ENCODE assay signal across 12 cellular contexts in genomic region chrX:112819013-112819635, GRCh38. TPM values are rescaled to one million over a fixed set of nuclear protein-coding genes. Genes with fewer than 3 reads are reported as not detected.
DNase-seq lines count a peak whose midpoint lies in the region; ATAC-seq and TF ChIP-seq lines count a peak whose summit lies in the region.
"Had no signal": no experiment of that assay in that cellular context is flagged by ENCODE, and none has a peak within 500 bp of the region (broad histone marks: within the 10 kb centered on the region; RNA-seq: fewer than 3 reads in every experiment).

No MANE protein-coding gene starts in this region.

- intact Hi-C loops in mucosa of descending colon (cut with DNase I, micrococcal nuclease) = no loop called here

- DNase-seq in AG09309 (ENCODE audit: low read depth) = peak; percentile 14
- DNase-seq in M059J (ENCODE audit: low read depth) = peak; percentile 80
- peak; percentile 89 to 90 for DNase-seq in fibroblast of lung (ENCODE audit: low read depth in 2 of 2)
- no peak for DNase-seq in mucosa of descending colon
- DNase-seq in medulla oblongata (ENCODE audit: extremely low spot score) = no peak
- no peak for DNase-seq in SIG-M5 (lab: John Stamatoyannopoulos, UW)
- DNase-seq in HAP-1 (ENCODE audit: low spot score in 2 of 2) = no peak
- DNase-seq: anterior cingulate cortex, NCI-H1930, right lobe of liver, T1000 had no signal

- H3K36me3 ChIP-seq in fibroblast of lung (ENCODE audit: control insufficient read depth, insufficient read depth, low read length) (peaks cover 1% of the 10 kb centered on the region), mucosa of descending colon (ENCODE audit: low read depth) (no peaks in the 10 kb centered on the region), HAP-1 (replicated peaks) (peaks cover 19% of the 10 kb centered on the region)
- H3K36me3 ChIP-seq: right lobe of liver had no signal

- peak overlapping the region; percentile 68 for H3K4me2 ChIP-seq in fibroblast of lung (ENCODE audit: extremely low read depth, insufficient read depth, low read length)

- ATAC-seq in mucosa of descending colon = peak; percentile 44
- no peak for ATAC-seq in HG02981 (IDR thresholded peaks at IDR 0.05; ENCODE audit: unreplicated experiment)

- H3K27me3 ChIP-seq in fibroblast of lung (ENCODE audit: control insufficient read depth, insufficient read depth, low read length) = no peaks in the 10 kb centered on the region
- H3K27me3 ChIP-seq in HAP-1 (ENCODE audit: low read depth) = no peaks in the 10 kb centered on the region
- H3K27me3 ChIP-seq: right lobe of liver had no signal

- TF ChIP-seq CTCF in AG09309 (IDR thresholded peaks at IDR 0.05; ENCODE audit: control insufficient read depth, insufficient read depth, low read depth, low read length, missing control alignments) = no peak
- TF ChIP-seq CTCF in fibroblast of lung (conservative IDR thresholded peaks at IDR 0.05 in 1 of 2, IDR thresholded peaks at IDR 0.05 in 1 of 2; ENCODE audit: low read depth in 1 of 2, low read length in 2 of 2) = no peak
- no peak for TF ChIP-seq CTCF in mucosa of descending colon (IDR thresholded peaks at IDR 0.05)

- in situ Hi-C loops in HAP-1 (cut with MboI; ENCODE audit: low sequenced_read_pairs) = no loop called here

- H3K4me1 ChIP-seq in fibroblast of lung (ENCODE audit: control insufficient read depth, extremely low read depth, insufficient read depth, low read length) = peaks cover 3% of the 10 kb centered on the region
- no peaks in the 10 kb centered on the region for H3K4me1 ChIP-seq in mucosa of descending colon (ENCODE audit: low read depth)
- peaks cover 6% of the 10 kb centered on the region; the same call in 1 of the 2 replicates for H3K4me1 ChIP-seq in HAP-1
- H3K4me1 ChIP-seq: right lobe of liver had no signal

- no peak overlapping the region for H3K9ac ChIP-seq in fibroblast of lung (ENCODE audit: insufficient read depth, low read length)

- H3K79me2 ChIP-seq in fibroblast of lung (ENCODE audit: control insufficient read depth, insufficient read depth, low read length) = no peaks in the 10 kb centered on the region

- H3K27ac ChIP-seq in fibroblast of lung (ENCODE audit: insufficient read depth, low read length) = no peak overlapping the region
- H3K27ac ChIP-seq: right lobe of liver had no signal

- no peak overlapping the region for H2AFZ ChIP-seq in fibroblast of lung (ENCODE audit: low read length)

- H3K4me3 ChIP-seq in AG09309 (ENCODE audit: control insufficient read depth, low read depth, low read length) (no peak overlapping the region), fibroblast of lung (replicated peaks in 1 of 4; ENCODE audit: control extremely low read depth in 1 of 4, insufficient read depth in 1 of 4, low read depth in 3 of 4, low read length in 4 of 4) (peak overlapping the region in 1 of 4 experiments; percentile 17), mucosa of descending colon (no peak overlapping the region), HAP-1 (no peak overlapping the region)
- H3K4me3 ChIP-seq: right lobe of liver had no signal

- H3K9me3 ChIP-seq in fibroblast of lung (ENCODE audit: control insufficient read depth, insufficient read depth, low read depth, low read length) (no peaks in the 10 kb centered on the region), mucosa of descending colon (no peaks in the 10 kb centered on the region), HAP-1 (no peaks in the 10 kb centered on the region)
- H3K9me3 ChIP-seq: right lobe of liver had no signal

- no peaks in the 10 kb centered on the region for H4K20me1 ChIP-seq in fibroblast of lung (ENCODE audit: control insufficient read depth, extremely low read depth, insufficient read depth, low read length)

RNA-seq across cellular contexts. Expression of gene AMOT, which starts 21.5 kb away (rescaled TPM):
- total RNA-seq in M059J (2014; rRNA removed; shearing (Covaris generic)) = 6.7 and 8.9 TPM in 2 replicates
- 4.4 and 6.8 TPM in 2 replicates for total RNA-seq in fibroblast of lung
- polyA plus RNA-seq in fibroblast of lung = 7.5 and 11.6 TPM in 2 replicates
- 10.1 and 10.3 TPM in 2 replicates for polyA plus RNA-seq in fibroblast of lung (2012)
- 32.8 and 35.4 TPM in 2 replicates for polyA minus RNA-seq in fibroblast of lung (ENCODE audit: low replicate concordance)
- 10 to 100 TPM; 18.1 to 26.2 (median 19.3) TPM for total RNA-seq in mucosa of descending colon

Comparison
In these comparisons a context has a peak if more than half of its experiments do, and no peak if none do; other contexts are left out.
1. DNase-seq: peak in AG09309 (single experiment), M059J (single experiment) and fibroblast of lung (2 of 2); none in mucosa of descending colon (0 of 3), medulla oblongata (single experiment), SIG-M5 (single experiment) and HAP-1 (0 of 2).